Comparison of ENCODE assay signal across 8 cellular contexts in the genomic region with DNA sequence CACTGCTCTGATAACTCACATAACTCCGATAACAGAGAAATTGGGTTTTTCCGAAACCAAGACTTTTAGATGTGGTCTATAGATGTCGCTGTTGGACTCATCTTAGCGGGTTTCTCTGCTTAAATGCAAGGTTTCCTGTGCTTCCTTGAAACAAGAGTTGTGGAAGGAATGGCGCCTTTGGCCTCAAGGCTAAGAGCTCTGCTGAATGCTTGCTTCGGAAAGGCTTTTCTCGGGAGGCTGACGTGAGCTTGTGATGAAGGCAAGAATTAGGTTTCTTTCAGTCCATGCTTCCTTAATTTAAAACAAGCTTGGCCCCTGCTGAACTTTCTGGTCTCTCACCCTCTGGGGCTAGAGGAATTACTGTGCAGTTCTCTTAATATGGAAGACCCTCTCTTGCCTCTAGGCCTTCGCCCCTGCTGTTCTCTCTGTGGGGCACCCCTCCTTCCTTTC.
DNase-seq lines count a peak whose midpoint lies in the region; ATAC-seq, FAIRE-seq and TF ChIP-seq lines count a peak whose summit lies in the region.

No MANE protein-coding gene starts in this region.

- no peak overlapping the region for H3K27ac Mint-ChIP-seq in glutamatergic neuron (ENCODE audit: unreplicated experiment)

- H3K9me3 Mint-ChIP-seq in glutamatergic neuron (ENCODE audit: unreplicated experiment), result no peaks in the 10 kb centered on the region

- H3K27me3 Mint-ChIP-seq in glutamatergic neuron (ENCODE audit: unreplicated experiment), result peaks cover 2% of the 10 kb centered on the region

- ATAC-seq in GM21717 (IDR thresholded peaks at IDR 0.05; ENCODE audit: unreplicated experiment), result peak; percentile 61
- no peak for ATAC-seq in HG02588 (IDR thresholded peaks at IDR 0.05; ENCODE audit: unreplicated experiment)
- ATAC-seq in HG03097 (IDR thresholded peaks at IDR 0.05; ENCODE audit: low FRiP score, unreplicated experiment), result no peak

- FAIRE-seq in TTC549 (lab: Jason Lieb, UNC), result peak; percentile 93

- H3K36me3 Mint-ChIP-seq in glutamatergic neuron (ENCODE audit: unreplicated experiment), result peaks cover under 1% of the 10 kb centered on the region

- DNase-seq in D341Med (ENCODE audit: low spot score) (peak; percentile 68), NCI-H1930 (lab: John Stamatoyannopoulos, UW) (peak; percentile 6 to 47), glutamatergic neuron (no peak), retina (peak; percentile 81)

- H3K4me1 Mint-ChIP-seq in glutamatergic neuron (ENCODE audit: low read depth, unreplicated experiment), result no peaks in the 10 kb centered on the region

- peak; percentile 65 for TF ChIP-seq CTCF in glutamatergic neuron (IDR thresholded peaks at IDR 0.05; ENCODE audit: partially characterized antibody, unreplicated experiment)

- no peak overlapping the region for H3K4me3 Mint-ChIP-seq in glutamatergic neuron (ENCODE audit: unreplicated experiment)
